In the genomic region with DNA sequence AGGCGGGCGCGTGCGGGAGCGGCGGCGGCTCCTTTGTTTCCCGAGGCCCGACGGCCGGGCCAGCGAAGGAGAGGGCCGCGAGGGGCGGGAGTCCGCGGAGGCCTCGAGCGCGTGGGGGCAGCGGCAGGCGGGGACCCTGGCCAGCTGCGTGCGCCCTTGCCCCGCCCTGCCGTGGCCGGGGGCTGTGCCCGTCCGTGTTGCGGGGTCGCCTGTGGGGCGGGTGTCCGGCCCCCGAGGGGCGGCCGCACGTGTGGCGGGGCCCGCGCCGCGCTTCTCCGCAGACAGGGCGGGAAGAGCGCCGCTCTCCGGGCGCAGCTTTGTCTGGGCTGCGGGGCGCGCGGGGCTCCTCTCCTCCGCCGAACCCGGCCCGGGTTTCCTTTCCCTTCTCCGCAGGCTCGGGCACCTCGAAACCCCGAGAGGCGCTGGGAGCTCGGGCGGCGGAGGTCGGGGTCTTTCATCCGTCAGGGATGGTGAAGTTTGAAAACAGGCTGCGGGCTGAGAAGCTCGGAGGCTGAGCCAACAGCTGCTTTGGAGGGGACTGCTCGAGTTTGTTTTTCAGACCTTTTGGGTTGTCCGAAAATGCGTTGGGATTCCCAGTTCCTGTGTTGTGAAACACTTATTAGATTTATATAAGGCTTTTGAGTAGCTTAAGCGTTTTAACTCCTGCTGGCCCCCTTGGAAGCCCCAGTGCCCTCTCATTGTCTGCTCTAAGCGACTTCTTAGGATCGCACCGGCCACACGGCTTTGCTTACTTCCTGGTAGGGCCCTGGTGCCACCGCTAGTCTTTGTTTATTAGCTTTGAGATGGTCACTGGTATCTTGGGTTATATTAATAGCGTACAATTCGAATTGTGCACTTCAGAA, we compare ENCODE assay signal across 8 cellular contexts. TPM values are rescaled to one million over a fixed set of nuclear protein-coding genes. Genes with fewer than 3 reads are reported as not detected.
DNase-seq lines count a peak whose midpoint lies in the region; ATAC-seq lines count a peak whose summit lies in the region.

No MANE protein-coding gene starts in this region.

- peak; percentile 42 for DNase-seq in NCI-H1694 treated with DMSO at 0.1 percent for 48 hours (lab: John Stamatoyannopoulos, UW)
- no peak for DNase-seq in NCI-H1694 (lab: John Stamatoyannopoulos, UW)
- DNase-seq in NCI-H2171 (lab: John Stamatoyannopoulos, UW) = peak; percentile 25
- peak; percentile 55 for DNase-seq in activated CD4-positive, alpha-beta T cell treated with anti-CD3 and anti-CD28 coated beads, Interleukin-2, amount 10 ng/mL, durations not matched to agents 7 days and 5 days
- DNase-seq in effector memory CD8-positive, alpha-beta T cell = peak in 2 of 3 experiments; percentile 37 to 46
- DNase-seq in medulla oblongata (ENCODE audit: extremely low spot score) = peak; percentile 80
- DNase-seq in stimulated activated naive CD8-positive, alpha-beta T cell treated with anti-CD3 and anti-CD28 coated beads, Interleukin-15, amount 100 ng/mL, for 72 hours = peak; percentile 47 to 50

- H3K4me1 Mint-ChIP-seq in activated CD4-positive, alpha-beta T cell treated with anti-CD3 and anti-CD28 coated beads, Interleukin-2, amount 10 ng/mL, durations not matched to agents 7 days and 5 days = peaks cover 74% of the 10 kb centered on the region
- peaks cover 71 to 79% of the 10 kb centered on the region in 2 donors for H3K4me1 Mint-ChIP-seq in effector memory CD8-positive, alpha-beta T cell (ENCODE audit: low read depth in 2 of 2)
- peaks cover 45% of the 10 kb centered on the region for H3K4me1 Mint-ChIP-seq in stimulated activated naive CD8-positive, alpha-beta T cell treated with anti-CD3 and anti-CD28 coated beads, Interleukin-15, amount 100 ng/mL, for 72 hours

- peaks cover 15% of the 10 kb centered on the region for H3K36me3 Mint-ChIP-seq in activated CD4-positive, alpha-beta T cell treated with anti-CD3 and anti-CD28 coated beads, Interleukin-2, amount 10 ng/mL, durations not matched to agents 7 days and 5 days (ENCODE audit: low read depth)
- peaks cover 21% of the 10 kb centered on the region for H3K36me3 Mint-ChIP-seq in effector memory CD8-positive, alpha-beta T cell (ENCODE audit: insufficient read depth)

- POLR2A ChIA-PET in activated CD4-positive, alpha-beta T cell treated with anti-CD3 and anti-CD28 coated beads, Interleukin-2, amount 10 ng/mL, durations not matched to agents 7 days and 5 days (lab: Charles Lee) = interaction anchor here (0.5 to 1.8 kb wide), 7 partner anchors 8 to 125 kb away, joined by 3 to 6 read pairs (median 4); no protein-coding TSS in a partner anchor

- no peaks in the 10 kb centered on the region for H3K27me3 Mint-ChIP-seq in activated CD4-positive, alpha-beta T cell treated with anti-CD3 and anti-CD28 coated beads, Interleukin-2, amount 10 ng/mL, durations not matched to agents 7 days and 5 days
- no peaks in the 10 kb centered on the region for H3K27me3 Mint-ChIP-seq in effector memory CD8-positive, alpha-beta T cell
- H3K27me3 Mint-ChIP-seq in stimulated activated naive CD8-positive, alpha-beta T cell treated with anti-CD3 and anti-CD28 coated beads, Interleukin-15, amount 100 ng/mL, for 72 hours = no peaks in the 10 kb centered on the region

- H3K4me3 Mint-ChIP-seq in activated CD4-positive, alpha-beta T cell treated with anti-CD3 and anti-CD28 coated beads, Interleukin-2, amount 10 ng/mL, durations not matched to agents 7 days and 5 days = peak overlapping the region; percentile 98
- peak overlapping the region; percentile 92 to 94 for H3K4me3 Mint-ChIP-seq in effector memory CD8-positive, alpha-beta T cell
- peak overlapping the region; percentile 88 to 91 for H3K4me3 Mint-ChIP-seq in stimulated activated naive CD8-positive, alpha-beta T cell treated with anti-CD3 and anti-CD28 coated beads, Interleukin-15, amount 100 ng/mL, for 72 hours

- no peaks in the 10 kb centered on the region for H3K9me3 Mint-ChIP-seq in activated CD4-positive, alpha-beta T cell treated with anti-CD3 and anti-CD28 coated beads, Interleukin-2, amount 10 ng/mL, durations not matched to agents 7 days and 5 days
- no peaks in the 10 kb centered on the region for H3K9me3 Mint-ChIP-seq in effector memory CD8-positive, alpha-beta T cell
- H3K9me3 Mint-ChIP-seq in stimulated activated naive CD8-positive, alpha-beta T cell treated with anti-CD3 and anti-CD28 coated beads, Interleukin-15, amount 100 ng/mL, for 72 hours = no peaks in the 10 kb centered on the region

- H3K27ac Mint-ChIP-seq in activated CD4-positive, alpha-beta T cell treated with anti-CD3 and anti-CD28 coated beads, Interleukin-2, amount 10 ng/mL, durations not matched to agents 7 days and 5 days = peak overlapping the region; percentile 96
- H3K27ac Mint-ChIP-seq in effector memory CD8-positive, alpha-beta T cell = peak overlapping the region; percentile 95 to 100
- peak overlapping the region; percentile 92 to 94 for H3K27ac Mint-ChIP-seq in stimulated activated naive CD8-positive, alpha-beta T cell treated with anti-CD3 and anti-CD28 coated beads, Interleukin-15, amount 100 ng/mL, for 72 hours

- CTCF ChIA-PET in activated CD4-positive, alpha-beta T cell treated with anti-CD3 and anti-CD28 coated beads, Interleukin-2, amount 10 ng/mL, durations not matched to agents 7 days and 5 days (lab: Charles Lee) = interaction anchor here (0.6 to 4.7 kb wide), 19 partner anchors 9 to 1379 kb away, joined by 3 to 31 read pairs (median 4); a partner anchor contains a TSS

- ATAC-seq in HG02623 (IDR thresholded peaks at IDR 0.05; ENCODE audit: unreplicated experiment) = peak; percentile 8
- peak; percentile 4 for ATAC-seq in effector memory CD8-positive, alpha-beta T cell (replicated peaks)
- ATAC-seq in stimulated activated naive CD8-positive, alpha-beta T cell treated with anti-CD3 and anti-CD28 coated beads, Interleukin-15, amount 100 ng/mL, for 72 hours = peak; percentile 6

RNA-seq across cellular contexts. Expression of a gene that starts 0.8 kb away (rescaled TPM):
- 10 to 100 TPM; 62.7 to 70.8 TPM for total RNA-seq in activated CD4-positive, alpha-beta T cell treated with anti-CD3 and anti-CD28 coated beads, Interleukin-2, amount 10 ng/mL, durations not matched to agents 7 days and 5 days
